ENCODE assay signal across 13 cellular contexts in genomic region chr2:37378411-37378810, GRCh38. TPM values are rescaled to one million over a fixed set of nuclear protein-coding genes. Genes with fewer than 3 reads are reported as not detected.
DNase-seq lines count a peak whose midpoint lies in the region; ATAC-seq, FAIRE-seq and TF ChIP-seq lines count a peak whose summit lies in the region.
"Had no signal": no experiment of that assay in that cellular context is flagged by ENCODE, and none has a peak within 500 bp of the region (broad histone marks: within the 10 kb centered on the region; RNA-seq: fewer than 3 reads in every experiment).

No MANE protein-coding gene starts in this region.

- no peaks in the 10 kb centered on the region for H4K20me1 ChIP-seq in BLaER1

- no peak overlapping the region for H3K9ac ChIP-seq in BLaER1

- H3K36me3 Mint-ChIP-seq in mesothelial cell of epicardium, result no peaks in the 10 kb centered on the region
- no peaks in the 10 kb centered on the region for H3K36me3 Mint-ChIP-seq in T-helper 17 cell (ENCODE audit: low read depth)

- H3K36me3 ChIP-seq in BLaER1, result no peaks in the 10 kb centered on the region
- H3K36me3 ChIP-seq in bronchial epithelial cell (ENCODE audit: control insufficient read depth, insufficient read depth, low read length), result no peaks in the 10 kb centered on the region
- H3K36me3 ChIP-seq: adrenal gland had no signal

- H3K4me3 Mint-ChIP-seq in mesothelial cell of epicardium (no peak overlapping the region), T-helper 17 cell (no peak overlapping the region)

- no peaks in the 10 kb centered on the region for H3K9me3 Mint-ChIP-seq in mesothelial cell of epicardium

- no peak for ATAC-seq in T-helper 17 cell
- ATAC-seq: left colon had no signal

- peak; percentile 73 for FAIRE-seq in bronchial epithelial cell (lab: Jason Lieb, UNC)

- peak overlapping the region; percentile 29; the same call in 1 of the 2 replicates for H3K4me2 ChIP-seq in BLaER1

- POLR2A ChIA-PET in GM10248 (lab: Yijun Ruan, JAX), result no interaction called here

- H3K27me3 Mint-ChIP-seq in mesothelial cell of epicardium (ENCODE audit: low read depth), result no peaks in the 10 kb centered on the region
- peaks cover 37% of the 10 kb centered on the region for H3K27me3 Mint-ChIP-seq in T-helper 17 cell

- TF ChIP-seq CTCF in bronchial epithelial cell (IDR thresholded peaks at IDR 0.05; ENCODE audit: insufficient read depth, low read length, severe bottlenecking), result no peak
- TF ChIP-seq CTCF in mesothelial cell of epicardium (IDR thresholded peaks at IDR 0.05; ENCODE audit: unreplicated experiment), result no peak
- no peak for TF ChIP-seq CTCF in GM10248 (IDR thresholded peaks at IDR 0.05; ENCODE audit: control extremely low read depth, extremely low read depth, low read depth, missing control alignments)

- CTCF ChIA-PET in GM10248 (lab: Yijun Ruan, JAX), result interaction anchor here (1.1 to 5.8 kb wide), 6 partner anchors 8 to 500 kb away, joined by 3 to 59 read pairs (median 22); no protein-coding TSS in a partner anchor

- H3K9me3 ChIP-seq in BLaER1, result no peaks in the 10 kb centered on the region
- no peaks in the 10 kb centered on the region for H3K9me3 ChIP-seq in T-helper 17 cell (ENCODE audit: control insufficient read depth, low read length, poor library complexity, severe bottlenecking)
- H3K9me3 ChIP-seq: adrenal gland had no signal

- H3K4me3 ChIP-seq in BLaER1 (no peak overlapping the region), bronchial epithelial cell (ENCODE audit: low read depth, low read length) (no peak overlapping the region)
- H3K4me3 ChIP-seq: adrenal gland had no signal

- DNase-seq in LHCN-M2 (ENCODE audit: low read depth), result peak; percentile 86
- DNase-seq in bronchial epithelial cell (ENCODE audit: low read depth), result peak; percentile 83
- no peak for DNase-seq in mesothelial cell of epicardium (ENCODE audit: low spot score in 2 of 2, unreplicated experiment in 2 of 2)
- DNase-seq in GM10248 (ENCODE audit: extremely low spot score), result no peak
- no peak for DNase-seq in DMS 273 (lab: John Stamatoyannopoulos, UW; ENCODE audit: unreplicated experiment)
- no peak for DNase-seq in T-helper 17 cell
- DNase-seq in middle frontal gyrus (ENCODE audit: extremely low spot score, low spot score), result no peak
- DNase-seq: adrenal gland; left colon; NCI-H1105; stimulated activated naive CD4-positive, alpha-beta T cell treated with Interleukin-2 at 50 U/mL for 16 hours; T-helper 2 cell had no signal

- no peak overlapping the region for H3K27ac ChIP-seq in BLaER1

- H3K4me1 Mint-ChIP-seq in mesothelial cell of epicardium (peaks cover 29% of the 10 kb centered on the region), T-helper 17 cell (peaks cover 10% of the 10 kb centered on the region)

- H3K27ac Mint-ChIP-seq in mesothelial cell of epicardium, result peak overlapping the region; percentile 37
- H3K27ac Mint-ChIP-seq in T-helper 17 cell, result no peak overlapping the region

- peaks cover 46% of the 10 kb centered on the region for H3K4me1 ChIP-seq in BLaER1

- H3K27me3 ChIP-seq in BLaER1 (no peaks in the 10 kb centered on the region), bronchial epithelial cell (ENCODE audit: control insufficient read depth, insufficient read depth, low read length) (no peaks in the 10 kb centered on the region)
- H3K27me3 ChIP-seq: adrenal gland had no signal

RNA-seq across cellular contexts. Expression of gene QPCT, which starts 34.0 kb away (rescaled TPM):
- 0.13 and 0.57 TPM in 2 replicates for total RNA-seq in LHCN-M2 (2014; rRNA removed)
- 0.26 TPM for polyA plus RNA-seq in LHCN-M2 (2012)
- total RNA-seq in bronchial epithelial cell, result 6.1 and 7.6 TPM in 2 replicates
- 0.16 to 0.45 TPM (median 0.36 TPM) in 3 replicates for total RNA-seq in mesothelial cell of epicardium
- 1 to 10 TPM in 1 of 2 donors, under 1 TPM in 1; 0.78 to 1.0 TPM for total RNA-seq in T-helper 17 cell

RNA-seq across cellular contexts. Expression of gene PRKD3, which starts 53.8 kb away (rescaled TPM):
- total RNA-seq in LHCN-M2 (2014; rRNA removed), result 39.5 and 45.9 TPM in 2 replicates
- polyA plus RNA-seq in LHCN-M2 (2012), result 10.8 TPM
- total RNA-seq in bronchial epithelial cell, result 19.5 and 22.5 TPM in 2 replicates
- total RNA-seq in mesothelial cell of epicardium, result 65.5 to 67.3 TPM (median 66.9 TPM) in 3 replicates
- 10 to 100 TPM; 25.4 to 27.0 TPM for total RNA-seq in T-helper 17 cell

Comparison
In these comparisons a context has a peak if more than half of its experiments do, and no peak if none do; other contexts are left out.
1. DNase-seq: peak in LHCN-M2 (single experiment) and bronchial epithelial cell (single experiment); none in mesothelial cell of epicardium (0 of 2), GM10248 (single experiment), DMS 273 (single experiment), T-helper 17 cell (0 of 3) and middle frontal gyrus (single experiment).